In genomic region chr11:101126551-101127347, GRCh38 we compare ENCODE assay signal across 8 cellular contexts.
DNase-seq lines count a peak whose midpoint lies in the region; FAIRE-seq lines count a peak whose summit lies in the region.
"Had no signal": no experiment of that assay in that cellular context is flagged by ENCODE, and none has a peak within 500 bp of the region (broad histone marks: within the 10 kb centered on the region; RNA-seq: fewer than 3 reads in every experiment).

No MANE protein-coding gene starts in this region.

- H3K27ac ChIP-seq in HUES6 (ENCODE audit: low read depth, low read length) (no peak overlapping the region), caudate nucleus (ENCODE audit: low read depth, low read length) (peak overlapping the region; percentile 16), layer of hippocampus (ENCODE audit: low read depth, low read length) (peak overlapping the region; percentile 6), stomach smooth muscle (ENCODE audit: low read length) (peak overlapping the region; percentile 31)
- H3K27ac ChIP-seq in effector memory CD4-positive, alpha-beta T cell (ENCODE audit: insufficient read depth, low read length, poor library complexity, severe bottlenecking), result no peak overlapping the region

- peak overlapping the region; percentile 84 for H3K4me3 ChIP-seq in HUES6 (ENCODE audit: low read depth, low read length)
- H3K4me3 ChIP-seq in stomach smooth muscle (ENCODE audit: low read length in 2 of 2), result peak overlapping the region; percentile 75 to 89
- H3K4me3 ChIP-seq in effector memory CD4-positive, alpha-beta T cell (ENCODE audit: insufficient read depth, low read depth, low read length, poor library complexity, severe bottlenecking), result no peak overlapping the region

- DNase-seq in caudate nucleus (lab: John Stamatoyannopoulos, UW) (no peak), GM19239 (ENCODE audit: insufficient read length, low spot score) (no peak), NCI-H524 treated with DMSO at 0.1 percent for 48 hours (lab: John Stamatoyannopoulos, UW) (no peak)
- DNase-seq in effector memory CD4-positive, alpha-beta T cell, result no peak
- DNase-seq: NCI-H446 treated with DMSO at 0.1 percent for 48 hours had no signal

- FAIRE-seq in GM19239 (lab: Jason Lieb, UNC), result no peak

- H3K9ac ChIP-seq in HUES6 (ENCODE audit: low read length), result peak overlapping the region; percentile 50
- peak overlapping the region; percentile 63 to 87 for H3K9ac ChIP-seq in stomach smooth muscle (ENCODE audit: low read length in 2 of 2)

- H3K4me1 ChIP-seq in HUES6 (ENCODE audit: control insufficient read depth, insufficient read depth, low read length) (no peaks in the 10 kb centered on the region), stomach smooth muscle (ENCODE audit: control insufficient read depth, insufficient read depth, low read length) (peaks cover 9% of the 10 kb centered on the region)
- no peaks in the 10 kb centered on the region for H3K4me1 ChIP-seq in effector memory CD4-positive, alpha-beta T cell (ENCODE audit: control insufficient read depth, insufficient read depth, low read length, poor library complexity, severe bottlenecking)

- no peaks in the 10 kb centered on the region for H3K9me3 ChIP-seq in HUES6 (ENCODE audit: control insufficient read depth, insufficient read depth, low read depth, low read length)
- no peaks in the 10 kb centered on the region for H3K9me3 ChIP-seq in stomach smooth muscle (ENCODE audit: control insufficient read depth in 2 of 2, low read length in 2 of 2)
- no peaks in the 10 kb centered on the region for H3K9me3 ChIP-seq in effector memory CD4-positive, alpha-beta T cell (ENCODE audit: control insufficient read depth, low read length)

- peaks cover 85% of the 10 kb centered on the region for H3K27me3 ChIP-seq in HUES6 (ENCODE audit: control insufficient read depth, insufficient read depth, low read length)
- H3K27me3 ChIP-seq in layer of hippocampus (ENCODE audit: control insufficient read depth, insufficient read depth, low read length), result peaks cover 21% of the 10 kb centered on the region
- H3K27me3 ChIP-seq in stomach smooth muscle (ENCODE audit: control insufficient read depth in 1 of 2, insufficient read depth in 2 of 2, low read length in 2 of 2), result peaks cover 0 to 6% of the 10 kb centered on the region in 2 donors
- H3K27me3 ChIP-seq in effector memory CD4-positive, alpha-beta T cell (replicated peaks; ENCODE audit: control insufficient read depth, insufficient read depth, low read length, poor library complexity, severe bottlenecking), result peaks cover 21% of the 10 kb centered on the region

- no peaks in the 10 kb centered on the region for H3K36me3 ChIP-seq in HUES6 (ENCODE audit: control insufficient read depth, insufficient read depth, low read length)
- H3K36me3 ChIP-seq in stomach smooth muscle (ENCODE audit: control insufficient read depth in 2 of 2, insufficient read depth in 2 of 2, low read length in 2 of 2), result no peaks in the 10 kb centered on the region
- H3K36me3 ChIP-seq in effector memory CD4-positive, alpha-beta T cell (ENCODE audit: control insufficient read depth, insufficient read depth, low read length), result no peaks in the 10 kb centered on the region

Comparison
In these comparisons a context has a peak if more than half of its experiments do, and no peak if none do; other contexts are left out.
1. H3K27ac ChIP-seq: peak in caudate nucleus (single experiment), layer of hippocampus (single experiment) and stomach smooth muscle (single experiment); none in HUES6 (single experiment) and effector memory CD4-positive, alpha-beta T cell (single experiment).